ENCODE assay signal across 7 cellular contexts in the genomic region with DNA sequence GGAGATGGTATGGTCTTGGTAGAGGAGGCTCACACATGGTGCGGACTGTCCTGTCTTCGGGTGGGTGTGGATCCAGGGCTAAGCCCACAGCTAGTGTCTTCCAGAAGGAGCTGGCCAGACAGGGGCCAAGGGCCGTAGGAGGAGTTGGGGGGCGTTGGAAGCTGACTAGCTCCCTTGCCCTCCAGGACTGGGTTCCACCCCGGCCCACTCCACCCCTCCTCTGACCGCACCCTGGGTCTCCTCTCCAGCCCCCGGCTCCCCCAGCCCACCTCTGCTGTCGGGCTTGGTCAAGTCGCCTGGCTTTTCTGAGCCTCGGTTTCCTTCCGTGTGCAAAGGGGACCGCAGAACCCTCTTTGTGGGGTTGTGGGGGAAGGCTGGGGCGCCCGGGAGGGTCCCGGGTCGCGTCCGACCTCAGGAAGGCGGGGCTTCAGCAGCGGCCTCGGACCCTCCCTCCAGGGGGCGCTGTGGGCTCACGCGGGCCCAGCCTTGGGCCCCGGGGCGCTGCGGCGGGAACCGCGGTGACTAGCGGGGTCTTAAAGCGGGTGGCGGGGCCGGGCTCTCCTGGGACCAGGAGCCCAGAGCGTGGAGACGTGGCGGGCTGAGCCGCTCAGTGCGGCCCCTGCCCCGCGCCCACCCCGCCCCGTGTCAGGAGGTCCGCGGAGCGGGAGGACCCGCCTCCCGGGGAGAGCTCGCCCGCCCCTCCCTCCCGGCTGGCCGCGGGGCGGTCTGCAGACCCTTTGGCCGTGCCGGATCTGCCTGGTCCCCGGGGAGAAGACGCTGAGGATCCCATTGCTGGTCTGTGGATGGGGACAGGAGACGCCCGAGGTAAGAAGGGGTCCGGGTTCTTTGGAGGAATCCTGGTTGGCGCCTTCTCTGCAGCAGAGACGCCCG. TPM values are rescaled to one million over a fixed set of nuclear protein-coding genes. Genes with fewer than 3 reads are reported as not detected.
DNase-seq lines count a peak whose midpoint lies in the region; ATAC-seq and TF ChIP-seq lines count a peak whose summit lies in the region.

No MANE protein-coding gene starts in this region.

- H3K9me3 ChIP-seq in prostate gland = no peaks in the 10 kb centered on the region

- peak; percentile 59 for DNase-seq in NCI-H748 (lab: John Stamatoyannopoulos, UW; ENCODE audit: unreplicated experiment)
- peak; percentile 83 for DNase-seq in activated T-cell treated with anti-CD3 and anti-CD28 coated beads, Interleukin-2, amount 50 U/mL, for 24 hours
- peak; percentile 18 for DNase-seq in fibroblast of villous mesenchyme (ENCODE audit: low read depth)
- peak; percentile 29 for DNase-seq in prostate gland (ENCODE audit: low spot score)
- no peak for DNase-seq in NCI-H510A (lab: John Stamatoyannopoulos, UW)

- intact Hi-C loops in prostate gland (cut with DNase I) = no loop called here

- peaks cover 3% of the 10 kb centered on the region for H3K27me3 ChIP-seq in prostate gland (replicated peaks; ENCODE audit: insufficient read depth)

- H3K36me3 ChIP-seq in prostate gland = no peaks in the 10 kb centered on the region

- peaks cover 26% of the 10 kb centered on the region for H3K27me3 Mint-ChIP-seq in activated T-cell treated with anti-CD3 and anti-CD28 coated beads, Interleukin-2, amount 50 U/mL, for 24 hours

- H3K4me3 ChIP-seq in fibroblast of villous mesenchyme (ENCODE audit: low read depth, low read length) (peak overlapping the region; percentile 12), prostate gland (peak overlapping the region; percentile 31 to 41)

- TF ChIP-seq CTCF in fibroblast of villous mesenchyme (IDR thresholded peaks at IDR 0.05; ENCODE audit: insufficient read depth, low read depth, low read length) = peak; percentile 65
- TF ChIP-seq CTCF in prostate gland (IDR thresholded peaks at IDR 0.05) = peak; percentile 42 to 58 (median 56)

- H3K27ac Mint-ChIP-seq in activated T-cell treated with anti-CD3 and anti-CD28 coated beads, Interleukin-2, amount 50 U/mL, for 24 hours = no peak overlapping the region

- no peaks in the 10 kb centered on the region for H3K9me3 Mint-ChIP-seq in activated T-cell treated with anti-CD3 and anti-CD28 coated beads, Interleukin-2, amount 50 U/mL, for 24 hours

- TF ChIP-seq POLR2A in prostate gland (IDR thresholded peaks at IDR 0.05) = no peak

- peak; percentile 47 for ATAC-seq in GM18868 (IDR thresholded peaks at IDR 0.05; ENCODE audit: unreplicated experiment)
- no peak for ATAC-seq in GM19351 (IDR thresholded peaks at IDR 0.05; ENCODE audit: unreplicated experiment)

- H3K4me3 Mint-ChIP-seq in activated T-cell treated with anti-CD3 and anti-CD28 coated beads, Interleukin-2, amount 50 U/mL, for 24 hours = peak overlapping the region; percentile 2

- peaks cover 17% of the 10 kb centered on the region for H3K4me1 Mint-ChIP-seq in activated T-cell treated with anti-CD3 and anti-CD28 coated beads, Interleukin-2, amount 50 U/mL, for 24 hours (ENCODE audit: low read depth)

- H3K4me1 ChIP-seq in prostate gland (replicated peaks) = peaks cover 4% of the 10 kb centered on the region

- H3K36me3 Mint-ChIP-seq in activated T-cell treated with anti-CD3 and anti-CD28 coated beads, Interleukin-2, amount 50 U/mL, for 24 hours (ENCODE audit: low read depth) = no peaks in the 10 kb centered on the region

- WGBS in prostate gland = 12% methylated on average over 49 of the region's 64 CpGs

- H3K27ac ChIP-seq in prostate gland = no peak overlapping the region

RNA-seq across cellular contexts. Expression of a gene that starts 5.4 kb away (rescaled TPM):
- total RNA-seq in fibroblast of villous mesenchyme = not detected in 2 replicates
- total RNA-seq in prostate gland = not detected

RNA-seq across cellular contexts. Expression of a gene that starts 17.8 kb away (rescaled TPM):
- total RNA-seq in fibroblast of villous mesenchyme = under 0.01 TPM in 1 of 2 replicates, not detected in the other
- 10 to 100 TPM in 1 of 2 donors, not detected in 1; 10.2 TPM for total RNA-seq in prostate gland

RNA-seq across cellular contexts. Expression of a gene that starts 22.1 kb away (rescaled TPM):
- total RNA-seq in fibroblast of villous mesenchyme (1.6 and 1.7 TPM in 2 replicates), prostate gland (1 to 10 TPM; 1.5 to 2.9 TPM)

RNA-seq across cellular contexts. Expression of a gene that starts 22.7 kb away (rescaled TPM):
- total RNA-seq in fibroblast of villous mesenchyme (13.0 and 13.2 TPM in 2 replicates), prostate gland (10 to 100 TPM; 13.3 to 15.1 TPM)

RNA-seq across cellular contexts. Expression of a gene that starts 39.0 kb away (rescaled TPM):
- total RNA-seq in fibroblast of villous mesenchyme = 20.7 and 24.2 TPM in 2 replicates
- 10 to 100 TPM; 45.0 to 69.5 TPM for total RNA-seq in prostate gland
